11 cellular contexts compared by ENCODE assay signal in genomic region chr7:44377681-44378421, GRCh38. TPM values are rescaled to one million over a fixed set of nuclear protein-coding genes. Genes with fewer than 3 reads are reported as not detected.
DNase-seq lines count a peak whose midpoint lies in the region; ATAC-seq and TF ChIP-seq lines count a peak whose summit lies in the region.
"Had no signal": no experiment of that assay in that cellular context is flagged by ENCODE, and none has a peak within 500 bp of the region (broad histone marks: within the 10 kb centered on the region; RNA-seq: fewer than 3 reads in every experiment).

No MANE protein-coding gene starts in this region.

- H3K27me3 ChIP-seq in GM23248 (replicated peaks; ENCODE audit: insufficient read depth), result no peaks in the 10 kb centered on the region
- H3K27me3 ChIP-seq: sigmoid colon had no signal

- in situ Hi-C loops in GM23248 (cut with MboI), result no loop called here

- H4K20me1 ChIP-seq in GM23248 (ENCODE audit: insufficient read depth), result no peaks in the 10 kb centered on the region

- H3K27me3 Mint-ChIP-seq in neural crest cell (ENCODE audit: low read depth), result peaks cover 4% of the 10 kb centered on the region
- H3K27me3 Mint-ChIP-seq: activated naive CD8-positive, alpha-beta T cell had no signal

- H3K4me3 ChIP-seq in GM23248, result no peak overlapping the region
- H3K4me3 ChIP-seq: sigmoid colon had no signal

- 74 to 79% methylated on average over 5 of the region's 5 CpGs for whole genome bisulfite sequencing in GM23248 (ENCODE audit: low coverage in 1 of 2, low lambda C conversion rate in 2 of 2, missing lambda C conversion rate in 2 of 2), 2 experiments

- H3K36me3 Mint-ChIP-seq in neural crest cell (ENCODE audit: low read depth), result no peaks in the 10 kb centered on the region
- H3K36me3 Mint-ChIP-seq: activated naive CD8-positive, alpha-beta T cell had no signal

- peak overlapping the region; percentile 90 for H3K27ac ChIP-seq in GM23248
- H3K27ac ChIP-seq: 22Rv1, sigmoid colon had no signal

- H3K27ac Mint-ChIP-seq in neural crest cell (ENCODE audit: unreplicated experiment), result peak overlapping the region; percentile 78

- no peak overlapping the region for H2AFZ ChIP-seq in GM23248

- H3K36me3 ChIP-seq in GM23248 (ENCODE audit: low read depth), result no peaks in the 10 kb centered on the region
- H3K36me3 ChIP-seq: sigmoid colon had no signal

- H3K4me1 ChIP-seq in GM23248 (ENCODE audit: insufficient read depth), result peaks cover 57% of the 10 kb centered on the region
- H3K4me1 ChIP-seq: sigmoid colon had no signal

- ATAC-seq in GM19328 (IDR thresholded peaks at IDR 0.05; ENCODE audit: unreplicated experiment), result no peak

- no peaks in the 10 kb centered on the region for H3K79me2 ChIP-seq in GM23248 (ENCODE audit: insufficient read depth)

- H3K4me2 ChIP-seq in GM23248 (ENCODE audit: unreplicated experiment), result peak overlapping the region; percentile 35

- DNase-seq in DMS 273 (lab: John Stamatoyannopoulos, UW; ENCODE audit: unreplicated experiment) (peak; percentile 49), DMS 273 treated with DMSO at 0.1 percent for 48 hours (lab: John Stamatoyannopoulos, UW) (no peak), GM23248 (no peak), NAMALWA (ENCODE audit: low spot score) (peak; percentile 45), neural crest cell (ENCODE audit: low read depth, low spot score) (no peak), globus pallidus (ENCODE audit: low spot score) (no peak), mucosa of gallbladder (ENCODE audit: low spot score) (no peak)
- DNase-seq: sigmoid colon had no signal

- H3K9ac ChIP-seq in GM23248, result peak overlapping the region; percentile 38; the same call in 1 of the 2 replicates

- H3K9me3 ChIP-seq in GM23248 (ENCODE audit: low read depth), result no peaks in the 10 kb centered on the region
- H3K9me3 ChIP-seq: sigmoid colon had no signal

- no peaks in the 10 kb centered on the region for H3K9me3 Mint-ChIP-seq in neural crest cell

- peaks cover 18% of the 10 kb centered on the region for H3K4me1 Mint-ChIP-seq in neural crest cell

- no peak for TF ChIP-seq CTCF in neural crest cell (conservative IDR thresholded peaks at IDR 0.05)

- H3F3A ChIP-seq in GM23248 (ENCODE audit: insufficient read depth), result peaks cover 34% of the 10 kb centered on the region

- no peak overlapping the region for H3K4me3 Mint-ChIP-seq in neural crest cell
- H3K4me3 Mint-ChIP-seq: activated naive CD8-positive, alpha-beta T cell had no signal

- no peaks in the 10 kb centered on the region for H3K9me2 ChIP-seq in GM23248 (ENCODE audit: insufficient read depth)

RNA-seq across cellular contexts. Expression of gene CAMK2B, which starts 52.5 kb away (rescaled TPM):
- total RNA-seq in GM23248 (2014; rRNA removed; shearing (Covaris generic)), result 2.5 and 9.1 TPM in 2 replicates
- 0.78 and 0.79 TPM in 2 replicates for polyA plus RNA-seq in GM23248 (2016; fragmentation: Nextera tagmentation; extraction: Ambion mirVana)
- 1.6 and 2.4 TPM in 2 replicates for total RNA-seq in neural crest cell
- total RNA-seq in mucosa of gallbladder, result 0.23 TPM

Comparison
In these comparisons a context has a peak if more than half of its experiments do, and no peak if none do; other contexts are left out.
1. DNase-seq: peak in DMS 273 (single experiment) and NAMALWA (single experiment); none in DMS 273 treated with DMSO at 0.1 percent for 48 hours (single experiment), GM23248 (single experiment), neural crest cell (single experiment), globus pallidus (single experiment) and mucosa of gallbladder (single experiment).